In genomic region chr5:1339139-1339817, GRCh38 we compare ENCODE assay signal across 14 cellular contexts. TPM values are rescaled to one million over a fixed set of nuclear protein-coding genes. Genes with fewer than 3 reads are reported as not detected.
"Had no signal": no experiment of that assay in that cellular context is flagged by ENCODE, and none has a peak within 500 bp of the region (broad histone marks: within the 10 kb centered on the region; RNA-seq: fewer than 3 reads in every experiment).

No MANE protein-coding gene starts in this region.

RNA-seq across cellular contexts. Expression of gene TERT, which starts 44.4 kb away (rescaled TPM):
- total RNA-seq: heart right ventricle, hepatocyte, left cardiac atrium, lung, natural killer cell, osteoblast, skeletal muscle tissue, smooth muscle cell, thyroid gland, transverse colon, urinary bladder, vagina had no signal
- polyA plus RNA-seq: heart right ventricle, neural cell, pancreas, smooth muscle cell, urinary bladder had no signal
